Comparison of ENCODE assay signal across 31 cellular contexts in genomic region chr10:10544890-10545289, GRCh38.
"Had no signal": no experiment of that assay in that cellular context is flagged by ENCODE, and none has a peak within 500 bp of the region (broad histone marks: within the 10 kb centered on the region; RNA-seq: fewer than 3 reads in every experiment).

No MANE protein-coding gene starts in this region.

- H3K27me3 ChIP-seq: Peyer's patch, SJSA1 had no signal

- H3K4me2 ChIP-seq: KMS-11, SK-N-SH had no signal

- H3K9me3 ChIP-seq: Peyer's patch, SJSA1, SK-N-SH had no signal

- H3K36me3 ChIP-seq: Peyer's patch, SJSA1 had no signal

- H3K4me1 ChIP-seq: Peyer's patch, SJSA1 had no signal

- H3K4me3 ChIP-seq: Peyer's patch, SJSA1 had no signal

- DNase-seq: Karpas-422, KBM-7, MM.1S, MV-4-11, NCI-H1092, NCI-H1105, NCI-H1436, NCI-H146, NCI-H1694, NCI-H187, NCI-H1930, NCI-H2029 treated with DMSO at 0.1 percent for 48 hours, NCI-H2081 treated with DMSO at 0.1 percent for 48 hours, NCI-H2107, NCI-H2171, NCI-H226, NCI-H446 treated with DMSO at 0.1 percent for 48 hours, NCI-H510A, NCI-H524, NCI-H526, NCI-H69, NCI-H748 treated with DMSO at 0.1 percent for 48 hours, OCI-M1, PC-3, Peyer's patch, Right ventricle myocardium superior, RPMI8226, SHP77 treated with DMSO at 0.1 percent for 48 hours, SK-N-SH had no signal

- H3K27ac ChIP-seq: KMS-11, Peyer's patch, SJSA1 had no signal

- H3K9ac ChIP-seq: KMS-11, SK-N-SH had no signal
